Comparison of ENCODE assay signal across 11 cellular contexts in genomic region chr14:34211732-34212131, GRCh38.
DNase-seq lines count a peak whose midpoint lies in the region; ATAC-seq and TF ChIP-seq lines count a peak whose summit lies in the region.
"Had no signal": no experiment of that assay in that cellular context is flagged by ENCODE, and none has a peak within 500 bp of the region (broad histone marks: within the 10 kb centered on the region; RNA-seq: fewer than 3 reads in every experiment).

No MANE protein-coding gene starts in this region.

- no peaks in the 10 kb centered on the region for H3K79me2 ChIP-seq in SK-N-SH (ENCODE audit: insufficient read depth)

- H3K4me1 ChIP-seq in adipocyte (ENCODE audit: control insufficient read depth, insufficient read depth, low read length) (peaks cover 20% of the 10 kb centered on the region), SK-N-SH (ENCODE audit: control insufficient read depth in 1 of 2, insufficient read depth in 2 of 2, low read depth in 1 of 2, low read length in 1 of 2) (no peaks in the 10 kb centered on the region; a peak in 1 of 4 replicates)

- WGBS in SK-N-SH (ENCODE audit: low lambda C conversion rate): 45% methylated on average over 3 of the region's 3 CpGs

- H3K4me3 ChIP-seq in adipocyte (ENCODE audit: low read length) (peak overlapping the region; percentile 46), SK-N-SH (ENCODE audit: low read depth in 2 of 2, low read length in 1 of 2) (no peak overlapping the region)

- H3K9me3 Mint-ChIP-seq in mesothelial cell of epicardium: no peaks in the 10 kb centered on the region
- H3K9me3 Mint-ChIP-seq in CD4-positive, alpha-beta T cell: no peaks in the 10 kb centered on the region

- H3K9me2 ChIP-seq in SK-N-SH: no peaks in the 10 kb centered on the region

- H4K20me1 ChIP-seq in SK-N-SH (ENCODE audit: insufficient read depth): no peaks in the 10 kb centered on the region

- no peaks in the 10 kb centered on the region for H3K36me3 Mint-ChIP-seq in mesothelial cell of epicardium
- H3K36me3 Mint-ChIP-seq in CD4-positive, alpha-beta T cell (ENCODE audit: low read depth): no peaks in the 10 kb centered on the region
- H3K36me3 Mint-ChIP-seq: CD4-positive, CD25-positive, alpha-beta regulatory T cell had no signal

- H3F3A ChIP-seq in SK-N-SH (replicated peaks; ENCODE audit: insufficient read depth): no peaks in the 10 kb centered on the region

- peak; percentile 78 for DNase-seq in Daoy (ENCODE audit: low read depth)
- no peak for DNase-seq in adipocyte (ENCODE audit: low read depth)
- DNase-seq in mesothelial cell of epicardium (ENCODE audit: low spot score in 2 of 2, unreplicated experiment in 2 of 2): no peak
- DNase-seq in Ammon's horn (ENCODE audit: low spot score): no peak
- DNase-seq in SK-N-SH: no peak
- no peak for DNase-seq in CD4-positive, alpha-beta T cell
- DNase-seq: activated effector memory CD4-positive, alpha-beta T cell treated with Interleukin-2 at 50 U/mL for 16 hours; CD4-positive, CD25-positive, alpha-beta regulatory T cell; NCI-H2227 treated with DMSO at 0.1 percent for 48 hours had no signal

- no peak for TF ChIP-seq EP300 in SK-N-SH (IDR thresholded peaks at IDR 0.05; ENCODE audit: borderline replicate concordance in 1 of 2, low read depth in 1 of 2, low read length in 1 of 2)

- no peaks in the 10 kb centered on the region for H3K36me3 ChIP-seq in adipocyte (ENCODE audit: control insufficient read depth, insufficient read depth, low read length, severe bottlenecking)
- no peaks in the 10 kb centered on the region for H3K36me3 ChIP-seq in SK-N-SH (replicated peaks in 1 of 2; ENCODE audit: control insufficient read depth in 1 of 2, insufficient read depth in 2 of 2, low read length in 1 of 2)

- POLR2A ChIA-PET in SK-N-SH (lab: Yijun Ruan, JAX): no interaction called here
- POLR2A ChIA-PET in CD4-positive, alpha-beta T cell (lab: Charles Lee): no interaction called here

- peak overlapping the region; percentile 16 for H3K9ac ChIP-seq in adipocyte (ENCODE audit: low read length)
- H3K9ac ChIP-seq in SK-N-SH: no peak overlapping the region

- H3K4me2 ChIP-seq in SK-N-SH: no peak overlapping the region

- intact Hi-C loops in CD4-positive, alpha-beta T cell (cut with DNase I, micrococcal nuclease): no loop called here

- H3K4me1 Mint-ChIP-seq in mesothelial cell of epicardium: no peaks in the 10 kb centered on the region
- H3K4me1 Mint-ChIP-seq in CD4-positive, alpha-beta T cell (ENCODE audit: low read depth): no peaks in the 10 kb centered on the region

- no peak overlapping the region for H2AFZ ChIP-seq in SK-N-SH (ENCODE audit: low read depth)

- H3K9me3 ChIP-seq in adipocyte (ENCODE audit: control insufficient read depth, low read length) (no peaks in the 10 kb centered on the region), SK-N-SH (no peaks in the 10 kb centered on the region)
- H3K9me3 ChIP-seq in CD4-positive, alpha-beta T cell (ENCODE audit: control insufficient read depth, low read length): no peaks in the 10 kb centered on the region

- TF ChIP-seq RAD21 in SK-N-SH (IDR thresholded peaks at IDR 0.05; ENCODE audit: low read length): no peak

- no peak overlapping the region for H3K4me3 Mint-ChIP-seq in mesothelial cell of epicardium
- H3K4me3 Mint-ChIP-seq in CD4-positive, alpha-beta T cell: no peak overlapping the region
- H3K4me3 Mint-ChIP-seq: CD4-positive, CD25-positive, alpha-beta regulatory T cell had no signal

- H3K27me3 ChIP-seq in adipocyte (replicated peaks; ENCODE audit: control insufficient read depth, insufficient read depth, low read length) (no peaks in the 10 kb centered on the region), SK-N-SH (ENCODE audit: insufficient read depth) (0 out of 2 replicates have a peak, but pooled peaks cover 11% of the 10 kb centered on the region)
- no peaks in the 10 kb centered on the region for H3K27me3 ChIP-seq in CD4-positive, alpha-beta T cell (ENCODE audit: control insufficient read depth, insufficient read depth, low read length)

- CTCF ChIA-PET in SK-N-SH (lab: Yijun Ruan, JAX): no interaction called here
- CTCF ChIA-PET in CD4-positive, alpha-beta T cell (lab: Charles Lee): no interaction called here

- H3K27me3 Mint-ChIP-seq in mesothelial cell of epicardium (ENCODE audit: low read depth): peaks cover 14% of the 10 kb centered on the region
- peaks cover 7% of the 10 kb centered on the region for H3K27me3 Mint-ChIP-seq in CD4-positive, alpha-beta T cell

- H3K27ac Mint-ChIP-seq in mesothelial cell of epicardium: no peak overlapping the region
- H3K27ac Mint-ChIP-seq in CD4-positive, alpha-beta T cell: no peak overlapping the region
- H3K27ac Mint-ChIP-seq: CD4-positive, CD25-positive, alpha-beta regulatory T cell had no signal

- TF ChIP-seq CTCF in mesothelial cell of epicardium (IDR thresholded peaks at IDR 0.05; ENCODE audit: unreplicated experiment) (no peak), SK-N-SH (IDR thresholded peaks at IDR 0.05) (no peak)
- no peak for TF ChIP-seq CTCF in CD4-positive, alpha-beta T cell (IDR thresholded peaks at IDR 0.05)

- H3K27ac ChIP-seq in SK-N-SH (ENCODE audit: low read depth in 2 of 2, low read length in 1 of 2): no peak overlapping the region
- no peak overlapping the region for H3K27ac ChIP-seq in CD4-positive, alpha-beta T cell (ENCODE audit: low read depth, low read length)

- ATAC-seq in GM19467 (IDR thresholded peaks at IDR 0.05; ENCODE audit: unreplicated experiment) (peak; percentile 93), HG03097 (IDR thresholded peaks at IDR 0.05; ENCODE audit: low FRiP score, unreplicated experiment) (peak; percentile 81)
- no peak for ATAC-seq in CD4-positive, alpha-beta T cell (ENCODE audit: poor library complexity)

TF ChIP-seq in SK-N-SH, 30 proteins besides CTCF, POLR2A, EP300 and RAD21:
- TF ChIP-seq USF2 (IDR thresholded peaks at IDR 0.05; ENCODE audit: borderline replicate concordance, low read depth, low read length) (no peak), SIN3A (IDR thresholded peaks at IDR 0.05; ENCODE audit: borderline replicate concordance, low read depth, low read length) (no peak)
- TF ChIP-seq, protein P1, sequence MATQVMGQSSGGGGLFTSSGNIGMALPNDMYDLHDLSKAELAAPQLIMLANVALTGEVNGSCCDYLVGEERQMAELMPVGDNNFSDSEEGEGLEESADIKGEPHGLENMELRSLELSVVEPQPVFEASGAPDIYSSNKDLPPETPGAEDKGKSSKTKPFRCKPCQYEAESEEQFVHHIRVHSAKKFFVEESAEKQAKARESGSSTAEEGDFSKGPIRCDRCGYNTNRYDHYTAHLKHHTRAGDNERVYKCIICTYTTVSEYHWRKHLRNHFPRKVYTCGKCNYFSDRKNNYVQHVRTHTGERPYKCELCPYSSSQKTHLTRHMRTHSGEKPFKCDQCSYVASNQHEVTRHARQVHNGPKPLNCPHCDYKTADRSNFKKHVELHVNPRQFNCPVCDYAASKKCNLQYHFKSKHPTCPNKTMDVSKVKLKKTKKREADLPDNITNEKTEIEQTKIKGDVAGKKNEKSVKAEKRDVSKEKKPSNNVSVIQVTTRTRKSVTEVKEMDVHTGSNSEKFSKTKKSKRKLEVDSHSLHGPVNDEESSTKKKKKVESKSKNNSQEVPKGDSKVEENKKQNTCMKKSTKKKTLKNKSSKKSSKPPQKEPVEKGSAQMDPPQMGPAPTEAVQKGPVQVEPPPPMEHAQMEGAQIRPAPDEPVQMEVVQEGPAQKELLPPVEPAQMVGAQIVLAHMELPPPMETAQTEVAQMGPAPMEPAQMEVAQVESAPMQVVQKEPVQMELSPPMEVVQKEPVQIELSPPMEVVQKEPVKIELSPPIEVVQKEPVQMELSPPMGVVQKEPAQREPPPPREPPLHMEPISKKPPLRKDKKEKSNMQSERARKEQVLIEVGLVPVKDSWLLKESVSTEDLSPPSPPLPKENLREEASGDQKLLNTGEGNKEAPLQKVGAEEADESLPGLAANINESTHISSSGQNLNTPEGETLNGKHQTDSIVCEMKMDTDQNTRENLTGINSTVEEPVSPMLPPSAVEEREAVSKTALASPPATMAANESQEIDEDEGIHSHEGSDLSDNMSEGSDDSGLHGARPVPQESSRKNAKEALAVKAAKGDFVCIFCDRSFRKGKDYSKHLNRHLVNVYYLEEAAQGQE (IDR thresholded peaks at IDR 0.05; ENCODE audit: low read depth, low read length): no peak
